27 cellular contexts compared by ENCODE assay signal in the genomic region with DNA sequence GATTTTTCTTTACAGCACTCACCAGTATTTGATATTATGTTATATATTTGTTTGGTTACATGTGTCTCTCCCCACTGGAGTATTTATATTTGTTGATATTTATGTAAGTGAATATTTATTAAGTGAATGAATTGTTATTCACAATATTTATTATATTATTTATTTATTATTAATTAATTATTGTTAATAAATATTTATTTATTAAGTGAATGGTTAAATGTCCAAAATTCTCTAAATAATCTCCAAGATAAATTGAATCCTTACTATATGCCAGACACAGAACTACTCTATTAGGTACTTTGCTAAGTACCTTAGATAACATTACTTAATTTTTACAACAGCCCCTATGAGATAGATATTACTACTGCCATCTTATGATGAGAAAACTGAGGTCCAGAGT. TPM values are rescaled to one million over a fixed set of nuclear protein-coding genes. Genes with fewer than 3 reads are reported as not detected.
DNase-seq lines count a peak whose midpoint lies in the region; FAIRE-seq and TF ChIP-seq lines count a peak whose summit lies in the region.
"Had no signal": no experiment of that assay in that cellular context is flagged by ENCODE, and none has a peak within 500 bp of the region (broad histone marks: within the 10 kb centered on the region; RNA-seq: fewer than 3 reads in every experiment).

No MANE protein-coding gene starts in this region.

- H4K20me1 ChIP-seq in astrocyte (ENCODE audit: insufficient read depth, low read length): no peaks in the 10 kb centered on the region
- H4K20me1 ChIP-seq: BLaER1 treated with 17β-estradiol and CSF1 and Interleukin-3, amounts not matched to agents 10 nM and 100 nM had no signal

- no peaks in the 10 kb centered on the region for H3K4me1 Mint-ChIP-seq in astrocyte (ENCODE audit: low read depth, unreplicated experiment)
- H3K4me1 Mint-ChIP-seq: CD14-positive monocyte had no signal

- H3K27me3 ChIP-seq in astrocyte (ENCODE audit: insufficient read depth, low read length): no peaks in the 10 kb centered on the region
- H3K27me3 ChIP-seq: BE2C; BLaER1 treated with 17β-estradiol and CSF1 and Interleukin-3, amounts not matched to agents 10 nM and 100 nM had no signal

- no peak overlapping the region for H3K27ac ChIP-seq in astrocyte (ENCODE audit: low read depth, low read length)
- no peak overlapping the region for H3K27ac ChIP-seq in kidney (ENCODE audit: low read depth in 2 of 2, low read length in 2 of 2)
- H3K27ac ChIP-seq in substantia nigra (ENCODE audit: low read depth, low read length, poor library complexity, severe bottlenecking): no peak overlapping the region
- H3K27ac ChIP-seq: 22Rv1; A549; BLaER1 treated with 17β-estradiol and CSF1 and Interleukin-3, amounts not matched to agents 10 nM and 100 nM had no signal

- H3K9ac ChIP-seq in astrocyte (ENCODE audit: low read length): no peak overlapping the region
- no peak overlapping the region for H3K9ac ChIP-seq in kidney (ENCODE audit: low read length in 2 of 2)
- H3K9ac ChIP-seq: BLaER1 treated with 17β-estradiol and CSF1 and Interleukin-3, amounts not matched to agents 10 nM and 100 nM had no signal

- intact Hi-C loops in kidney (cut with DNase I) (no loop called here), cardiac septum (cut with DNase I) (no loop called here), lower leg skin (cut with DNase I; ENCODE audit: low total_unique reads) (no loop called here)

- TF ChIP-seq CTCF in astrocyte (IDR thresholded peaks at IDR 0.05; ENCODE audit: insufficient read depth, low read depth, low read length) (no peak), kidney (IDR thresholded peaks at IDR 0.05; ENCODE audit: borderline replicate concordance, extremely low read depth, insufficient read depth) (no peak), lower leg skin (IDR thresholded peaks at IDR 0.05) (no peak)

- peak; percentile 86 for FAIRE-seq in A204.1 (lab: Jason Lieb, UNC)
- peak; percentile 24 for FAIRE-seq in RCC 7860 (lab: Jason Lieb, UNC)
- FAIRE-seq in astrocyte (lab: Jason Lieb, UNC): no peak
- peak; percentile 45 for FAIRE-seq in kidney (lab: Jason Lieb, UNC)
- FAIRE-seq: A549, D721Med, GM12891, GM18507, H54 had no signal

- no peaks in the 10 kb centered on the region for H3K9me3 ChIP-seq in astrocyte (ENCODE audit: insufficient read depth, low read depth, low read length)
- no peaks in the 10 kb centered on the region for H3K9me3 ChIP-seq in kidney (ENCODE audit: control insufficient read depth in 1 of 2, low read length in 2 of 2)
- H3K9me3 ChIP-seq: A549; BE2C; BLaER1 treated with 17β-estradiol and CSF1 and Interleukin-3, amounts not matched to agents 10 nM and 100 nM; HAP-1 had no signal

- H3K4me3 Mint-ChIP-seq in astrocyte (ENCODE audit: unreplicated experiment): no peak overlapping the region
- H3K4me3 Mint-ChIP-seq: CD14-positive monocyte; CD4-positive, alpha-beta T cell; CD8-positive, alpha-beta memory T cell; HFFc6 had no signal

- H3K36me3 Mint-ChIP-seq in astrocyte (ENCODE audit: low read depth, unreplicated experiment): no peaks in the 10 kb centered on the region
- H3K36me3 Mint-ChIP-seq: CD14-positive monocyte; CD8-positive, alpha-beta memory T cell had no signal

- H3K4me1 ChIP-seq in astrocyte (ENCODE audit: insufficient read depth, low read length): no peaks in the 10 kb centered on the region
- H3K4me1 ChIP-seq in kidney (ENCODE audit: control insufficient read depth in 1 of 2, insufficient read depth in 1 of 2, low read depth in 1 of 2, low read length in 2 of 2): no peaks in the 10 kb centered on the region
- H3K4me1 ChIP-seq: BE2C; BLaER1 treated with 17β-estradiol and CSF1 and Interleukin-3, amounts not matched to agents 10 nM and 100 nM; HAP-1 had no signal

- no peaks in the 10 kb centered on the region for H3K36me3 ChIP-seq in astrocyte (ENCODE audit: insufficient read depth, low read length)
- no peaks in the 10 kb centered on the region for H3K36me3 ChIP-seq in kidney (ENCODE audit: control insufficient read depth in 1 of 2, insufficient read depth in 2 of 2, low read length in 2 of 2)
- H3K36me3 ChIP-seq: BE2C; BLaER1 treated with 17β-estradiol and CSF1 and Interleukin-3, amounts not matched to agents 10 nM and 100 nM; HAP-1 had no signal

- no peak overlapping the region for H2AFZ ChIP-seq in astrocyte (ENCODE audit: low read depth, low read length)

- H3K9me3 Mint-ChIP-seq in astrocyte (ENCODE audit: unreplicated experiment): no peaks in the 10 kb centered on the region
- H3K9me3 Mint-ChIP-seq: CD4-positive, alpha-beta T cell; CD8-positive, alpha-beta memory T cell; HFFc6 had no signal

- no peak for TF ChIP-seq POLR2A in lower leg skin (IDR thresholded peaks at IDR 0.05)

- peak overlapping the region; percentile 50 for H3K27ac Mint-ChIP-seq in astrocyte (ENCODE audit: unreplicated experiment)
- H3K27ac Mint-ChIP-seq: CD4-positive, alpha-beta T cell; HFFc6 had no signal

- no peak overlapping the region for H3K4me3 ChIP-seq in astrocyte (ENCODE audit: insufficient read depth, low read depth, low read length)
- H3K4me3 ChIP-seq in kidney (ENCODE audit: low read length in 2 of 2): no peak overlapping the region
- H3K4me3 ChIP-seq in lower leg skin (ENCODE audit: low read depth, poor library complexity, severe bottlenecking): no peak overlapping the region
- H3K4me3 ChIP-seq: A549; BLaER1 treated with 17β-estradiol and CSF1 and Interleukin-3, amounts not matched to agents 10 nM and 100 nM; HAP-1 had no signal

- no peak overlapping the region for H3K4me2 ChIP-seq in astrocyte (ENCODE audit: low read length)
- H3K4me2 ChIP-seq: A549; BLaER1 treated with 17β-estradiol and CSF1 and Interleukin-3, amounts not matched to agents 10 nM and 100 nM had no signal

- H3K79me2 ChIP-seq in astrocyte (ENCODE audit: insufficient read depth, low read length): no peaks in the 10 kb centered on the region

- peaks cover 8% of the 10 kb centered on the region for H3K27me3 Mint-ChIP-seq in astrocyte (ENCODE audit: low read depth, unreplicated experiment)

- DNase-seq in RCC 7860 (ENCODE audit: low spot score) (no peak), astrocyte (ENCODE audit: low read depth) (no peak), kidney (no peak), cardiac septum (ENCODE audit: low spot score) (no peak), lower leg skin (ENCODE audit: low spot score in 2 of 2) (no peak), substantia nigra (lab: John Stamatoyannopoulos, UW) (no peak)
- DNase-seq: ACHN; AML-193; BE2C; CD4-positive, alpha-beta T cell; CD8-positive, alpha-beta memory T cell; DMS 273 treated with DMSO at 0.1 percent for 48 hours; DMS79; EL; GF-D8; GOT3; HFFc6 had no signal

RNA-seq across cellular contexts. Expression of a gene that starts 10.2 kb away (rescaled TPM):
- total RNA-seq in astrocyte (15.0 and 18.3 TPM in 2 replicates), kidney (17.7 TPM), cardiac septum (12.0 TPM), lower leg skin (10 to 100 TPM in 2 of 4 donors, 1 to 10 TPM in 2; 7.8 to 39.1 (median 10.1) TPM)
- 8.4 TPM for polyA plus RNA-seq in kidney (ENCODE audit: insufficient read depth, low read depth, low replicate concordance)
